Comparison of ENCODE assay signal across 9 cellular contexts in the genomic region with DNA sequence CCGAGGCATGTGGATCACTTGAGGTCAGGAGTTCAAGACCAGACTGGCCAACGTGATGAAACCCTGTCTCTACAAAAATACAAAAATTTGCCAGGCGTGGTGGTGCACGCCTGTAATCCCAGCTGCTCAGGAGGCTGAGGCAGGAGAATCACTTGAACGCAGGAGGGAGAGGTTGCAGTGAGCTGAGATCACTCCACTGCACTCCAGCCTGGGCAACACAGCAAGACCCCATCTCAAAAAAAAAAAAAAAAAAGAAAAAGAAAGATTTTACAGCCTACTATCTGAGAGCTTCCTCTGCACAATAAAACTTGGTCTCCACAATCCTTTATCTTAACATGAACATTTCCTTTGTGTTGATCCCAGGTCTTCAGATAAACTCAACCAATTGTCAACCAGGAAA. TPM values are rescaled to one million over a fixed set of nuclear protein-coding genes. Genes with fewer than 3 reads are reported as not detected.
"Had no signal": no experiment of that assay in that cellular context is flagged by ENCODE, and none has a peak within 500 bp of the region (broad histone marks: within the 10 kb centered on the region; RNA-seq: fewer than 3 reads in every experiment).

No MANE protein-coding gene starts in this region.

RNA-seq across cellular contexts. Expression of gene ACY3, which starts 10.2 kb away (rescaled TPM):
- total RNA-seq: MCF 10A, NCI-H460, Right ventricle myocardium inferior, SK-MEL-5 had no signal

RNA-seq across cellular contexts. Expression of gene ALDH3B2, which starts 13.7 kb away (rescaled TPM):
- total RNA-seq: LHCN-M2, MCF 10A, NCI-H460, Right ventricle myocardium inferior, RPMI7951, SJCRH30, T-cell had no signal

RNA-seq across cellular contexts. Expression of gene TBX10, which starts 21.2 kb away (rescaled TPM):
- total RNA-seq: LHCN-M2, MCF 10A, NCI-H460, PC-9, RPMI7951, SJCRH30, SK-MEL-5, T-cell had no signal
